ENCODE assay signal across 1 cellular context in genomic region chr3:45575491-45575923, GRCh38.
TF ChIP-seq lines count a peak whose summit lies in the region.

No MANE protein-coding gene starts in this region.

TF ChIP-seq in H1, 55 proteins besides CTCF, POLR2A, EP300 and RAD21:
- no peak for TF ChIP-seq SP2 (IDR thresholded peaks at IDR 0.05; ENCODE audit: low read length)
- peak; percentile 30; the same call in 1 of the 2 replicates for TF ChIP-seq MAX (IDR thresholded peaks at IDR 0.05)
